ENCODE assay signal across 23 cellular contexts in the genomic region with DNA sequence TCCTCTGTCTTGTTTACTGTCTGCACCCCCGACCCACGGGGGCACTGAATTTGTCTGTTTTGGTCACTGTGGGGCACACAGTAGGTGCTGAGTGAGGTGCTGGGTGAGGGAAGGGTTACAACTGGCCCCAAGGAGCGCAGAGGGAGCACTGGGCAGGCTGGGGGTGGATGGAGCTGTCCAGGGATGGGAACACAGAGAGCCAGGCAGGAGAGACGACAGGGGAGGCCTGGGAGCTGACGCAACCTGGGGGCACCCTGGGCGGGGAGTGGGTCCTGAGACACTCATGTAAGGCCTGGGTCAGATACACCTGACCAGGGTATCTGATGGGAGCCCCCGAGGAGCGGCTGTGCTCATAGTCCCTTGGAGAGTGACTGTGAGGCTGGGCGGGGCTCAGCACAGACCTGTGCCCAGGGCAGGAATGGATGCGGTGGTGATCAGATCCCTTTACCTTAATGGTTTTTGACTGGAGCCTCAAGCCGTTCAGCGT. TPM values are rescaled to one million over a fixed set of nuclear protein-coding genes. Genes with fewer than 3 reads are reported as not detected.
"Had no signal": no experiment of that assay in that cellular context is flagged by ENCODE, and none has a peak within 500 bp of the region (broad histone marks: within the 10 kb centered on the region; RNA-seq: fewer than 3 reads in every experiment).

No MANE protein-coding gene starts in this region.

- H3K36me3 ChIP-seq: ovary had no signal

- H3K4me1 Mint-ChIP-seq: activated naive CD8-positive, alpha-beta T cell treated with anti-CD3 and anti-CD28 coated beads for 36 hours; mesothelial cell of epicardium had no signal

- H3K4me3 ChIP-seq: esophagus muscularis mucosa, ovary, psoas muscle, right atrium auricular region, testis, vagina had no signal

- H3K4me3 Mint-ChIP-seq: activated naive CD8-positive, alpha-beta T cell treated with anti-CD3 and anti-CD28 coated beads for 36 hours; central memory CD8-positive, alpha-beta T cell; mesothelial cell of epicardium; stimulated activated effector memory CD8-positive, alpha-beta T cell treated with anti-CD3 and anti-CD28 coated beads, Interleukin-12 subunit alpha, Interleukin-12 subunit beta, amount 100 ng/mL, for 72 hours; T-helper 2 cell treated with Interferon-gamma antibody and Interleukin-4, amounts not matched to agents 5 μg/mL and 100 μg/mL, for 36 hours; type B pancreatic cell had no signal

- H3K9me3 Mint-ChIP-seq: activated naive CD8-positive, alpha-beta T cell treated with anti-CD3 and anti-CD28 coated beads for 36 hours; central memory CD8-positive, alpha-beta T cell; mesothelial cell of epicardium; naive thymus-derived CD8-positive, alpha-beta T cell; stimulated activated effector memory CD8-positive, alpha-beta T cell treated with anti-CD3 and anti-CD28 coated beads, Interleukin-12 subunit alpha, Interleukin-12 subunit beta, amount 100 ng/mL, for 72 hours; T-helper 2 cell treated with Interferon-gamma antibody and Interleukin-4, amounts not matched to agents 5 μg/mL and 100 μg/mL, for 36 hours; type B pancreatic cell had no signal

- H3K27ac ChIP-seq: esophagus muscularis mucosa, ovary, psoas muscle, testis, vagina, WERI-Rb-1 had no signal

- FAIRE-seq: astrocyte, colon, frontal cortex, TTC549 had no signal

- H3K27ac Mint-ChIP-seq: activated naive CD8-positive, alpha-beta T cell treated with anti-CD3 and anti-CD28 coated beads for 36 hours; mesothelial cell of epicardium; stimulated activated effector memory CD8-positive, alpha-beta T cell treated with anti-CD3 and anti-CD28 coated beads, Interleukin-12 subunit alpha, Interleukin-12 subunit beta, amount 100 ng/mL, for 72 hours; T-helper 2 cell treated with Interferon-gamma antibody and Interleukin-4, amounts not matched to agents 5 μg/mL and 100 μg/mL, for 36 hours; type B pancreatic cell had no signal

- ATAC-seq: naive thymus-derived CD8-positive, alpha-beta T cell; psoas muscle; stimulated activated effector memory CD8-positive, alpha-beta T cell treated with anti-CD3 and anti-CD28 coated beads, Interleukin-12 subunit alpha, Interleukin-12 subunit beta, amount 100 ng/mL, for 72 hours had no signal

- H3K27me3 Mint-ChIP-seq: activated naive CD8-positive, alpha-beta T cell treated with anti-CD3 and anti-CD28 coated beads for 36 hours; central memory CD8-positive, alpha-beta T cell; naive thymus-derived CD8-positive, alpha-beta T cell; type B pancreatic cell had no signal

- H3K4me1 ChIP-seq: testis, vagina had no signal

- DNase-seq: activated CD4-positive, alpha-beta T cell treated with anti-CD3 and anti-CD28 coated beads for 1 hour; activated naive CD8-positive, alpha-beta T cell treated with anti-CD3 and anti-CD28 coated beads for 36 hours; activated T-cell treated with anti-CD3 and anti-CD28 coated beads, Interleukin-2, amount 50 U/mL, for 1 hour; effector memory CD4-positive, alpha-beta T cell; hippocampal formation; ovary; stimulated activated CD4-positive, alpha-beta T cell treated with anti-CD3 and anti-CD28 coated beads, Interleukin-12 subunit alpha, Interleukin-12 subunit beta, amount 100 ng/mL, for 4 hours; testis; WERI-Rb-1 had no signal

- H3K9me3 ChIP-seq: esophagus muscularis mucosa, ovary, psoas muscle, right atrium auricular region, testis, vagina had no signal

- H3K27me3 ChIP-seq: esophagus muscularis mucosa, ovary, right atrium auricular region, testis, vagina had no signal

- H3K36me3 Mint-ChIP-seq: type B pancreatic cell had no signal

RNA-seq across cellular contexts. Expression of a gene that starts 54.7 kb away (rescaled TPM):
- total RNA-seq: naive thymus-derived CD8-positive, alpha-beta T cell had no signal
- polyA plus RNA-seq: naive thymus-derived CD8-positive, alpha-beta T cell had no signal
